7 cellular contexts compared by ENCODE assay signal in genomic region chr5:55712023-55712859, GRCh38.
DNase-seq lines count a peak whose midpoint lies in the region; ATAC-seq and TF ChIP-seq lines count a peak whose summit lies in the region.

Gene SLC38A9 (minus strand): TSS chr5:55712324. CDS start chr5:55697958, 14,366 bp downstream.

- peak; percentile 100 for ATAC-seq in GM18505 (IDR thresholded peaks at IDR 0.05; ENCODE audit: unreplicated experiment)
- peak; percentile 99 for ATAC-seq in HG02973 (IDR thresholded peaks at IDR 0.05; ENCODE audit: unreplicated experiment)

- in situ Hi-C loops in astrocyte of the cerebellum (cut with HindIII; ENCODE audit: low sequenced_read_pairs) = no loop called here

- H3K4me3 ChIP-seq in astrocyte of the cerebellum (ENCODE audit: low read depth, low read length) = peak within 1 kb of the TSS; percentile 99

- DNase-seq in NCI-H2029 (lab: John Stamatoyannopoulos, UW) (peak; percentile 94), T-helper 22 cell (ENCODE audit: low read depth) (peak; percentile 87), astrocyte of the cerebellum (ENCODE audit: low read depth) (peak; percentile 82), hippocampal formation (lab: John Stamatoyannopoulos, UW) (peak; percentile 90 to 92), retina (peak; percentile 96)

- peak; percentile 73 for TF ChIP-seq POLR2A in GM18505 (IDR thresholded peaks at IDR 0.05; ENCODE audit: borderline replicate concordance, extremely low read depth, insufficient read depth, insufficient read length)

- TF ChIP-seq CTCF in astrocyte of the cerebellum (IDR thresholded peaks at IDR 0.05; ENCODE audit: low read depth, low read length, missing control alignments) = no peak

Comparison
In these comparisons a context has a peak if more than half of its experiments do, and no peak if none do; other contexts are left out.
1. Peak in every context shown above with its lines: DNase-seq, ATAC-seq and H3K4me3 ChIP-seq.